ENCODE assay signal across 19 cellular contexts in the genomic region with DNA sequence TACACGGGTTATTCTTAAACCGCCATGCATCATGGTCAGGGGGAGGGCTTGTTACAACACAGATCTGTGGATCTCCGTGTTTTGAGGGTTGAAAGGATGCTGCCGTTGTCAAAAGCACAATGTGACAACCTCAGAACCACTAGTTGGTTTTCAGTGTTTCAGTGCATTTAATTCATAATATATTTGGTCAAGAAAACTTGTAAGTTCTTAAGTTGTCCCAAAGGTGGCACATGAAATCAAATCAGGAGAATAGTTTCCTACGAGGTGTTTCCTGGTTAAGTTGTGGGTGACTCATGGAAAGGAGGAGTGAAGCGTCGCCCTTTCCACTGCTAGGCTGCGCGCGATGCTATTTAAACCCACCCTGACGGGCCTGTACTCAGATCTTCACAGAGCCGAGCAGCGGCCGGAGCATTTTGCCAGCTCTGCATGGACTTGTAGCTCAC.
DNase-seq lines count a peak whose midpoint lies in the region; ATAC-seq and TF ChIP-seq lines count a peak whose summit lies in the region.
"Had no signal": no experiment of that assay in that cellular context is flagged by ENCODE, and none has a peak within 500 bp of the region (broad histone marks: within the 10 kb centered on the region; RNA-seq: fewer than 3 reads in every experiment).

No MANE protein-coding gene starts in this region.

- H3K27ac ChIP-seq in GM23338 (ENCODE audit: low read depth) = no peak overlapping the region
- H3K27ac ChIP-seq: BLaER1 treated with 17β-estradiol and CSF1 and Interleukin-3, amounts not matched to agents 10 nM and 100 nM; gastrocnemius medialis had no signal

- CTCF ChIA-PET in WTC11 (lab: Charles Lee) = no interaction called here

- H2AFZ ChIP-seq in GM23338 = no peak overlapping the region

- H4K20me1 ChIP-seq in GM23338 (replicated peaks; ENCODE audit: insufficient read depth) = no peaks in the 10 kb centered on the region
- H4K20me1 ChIP-seq: BLaER1 treated with 17β-estradiol and CSF1 and Interleukin-3, amounts not matched to agents 10 nM and 100 nM had no signal

- ATAC-seq in GM23338 (peak; percentile 42), WTC11 (peak; percentile 20), left colon (peak; percentile 15), HG02678 (IDR thresholded peaks at IDR 0.05; ENCODE audit: unreplicated experiment) (no peak), GM19397 (IDR thresholded peaks at IDR 0.05; ENCODE audit: unreplicated experiment) (no peak)
- ATAC-seq: gastrocnemius medialis, GM12878 had no signal

- H3K4me1 Mint-ChIP-seq in GM23338 (no peaks in the 10 kb centered on the region), WTC11 (no peaks in the 10 kb centered on the region), progenitor cell of endocrine pancreas (ENCODE audit: low read depth) (no peaks in the 10 kb centered on the region)
- H3K4me1 Mint-ChIP-seq: naive B cell had no signal

- no peaks in the 10 kb centered on the region for H3K36me3 ChIP-seq in GM23338 (ENCODE audit: insufficient read depth)
- H3K36me3 ChIP-seq: BLaER1 treated with 17β-estradiol and CSF1 and Interleukin-3, amounts not matched to agents 10 nM and 100 nM; gastrocnemius medialis had no signal

- peaks cover 65% of the 10 kb centered on the region for H3K9me3 Mint-ChIP-seq in GM23338
- H3K9me3 Mint-ChIP-seq in WTC11 = peaks cover 64% of the 10 kb centered on the region
- H3K9me3 Mint-ChIP-seq in progenitor cell of endocrine pancreas (ENCODE audit: low read depth) = peaks cover 63% of the 10 kb centered on the region

- no peaks in the 10 kb centered on the region for H3K27me3 ChIP-seq in GM23338 (ENCODE audit: insufficient read depth)
- H3K27me3 ChIP-seq: BLaER1 treated with 17β-estradiol and CSF1 and Interleukin-3, amounts not matched to agents 10 nM and 100 nM had no signal

- no peaks in the 10 kb centered on the region for H3K9me2 ChIP-seq in GM23338 (ENCODE audit: insufficient read depth)

- H3K79me2 ChIP-seq in GM23338 (replicated peaks; ENCODE audit: insufficient read depth) = no peaks in the 10 kb centered on the region

- intact Hi-C loops in left colon (cut with DNase I, micrococcal nuclease) = no loop called here

- no peaks in the 10 kb centered on the region for H3F3A ChIP-seq in GM23338 (replicated peaks; ENCODE audit: low read depth)

- H3K27ac Mint-ChIP-seq in GM23338 = no peak overlapping the region
- no peak overlapping the region for H3K27ac Mint-ChIP-seq in WTC11
- H3K27ac Mint-ChIP-seq in progenitor cell of endocrine pancreas = no peak overlapping the region
- H3K27ac Mint-ChIP-seq: naive B cell had no signal

- H3K27me3 Mint-ChIP-seq in GM23338 (ENCODE audit: insufficient read depth, low read depth, poor library complexity) (peaks cover 40% of the 10 kb centered on the region), WTC11 (ENCODE audit: low read depth) (peaks cover 54% of the 10 kb centered on the region), progenitor cell of endocrine pancreas (no peaks in the 10 kb centered on the region)

- H3K36me3 Mint-ChIP-seq in GM23338 (ENCODE audit: low read depth) = peaks cover 60% of the 10 kb centered on the region
- H3K36me3 Mint-ChIP-seq in WTC11 = peaks cover 64% of the 10 kb centered on the region
- H3K36me3 Mint-ChIP-seq in progenitor cell of endocrine pancreas (ENCODE audit: insufficient read depth) = peaks cover 38% of the 10 kb centered on the region

- H3K4me1 ChIP-seq in GM23338 (ENCODE audit: insufficient read depth) = no peaks in the 10 kb centered on the region
- H3K4me1 ChIP-seq: BLaER1 treated with 17β-estradiol and CSF1 and Interleukin-3, amounts not matched to agents 10 nM and 100 nM; gastrocnemius medialis had no signal

- POLR2A ChIA-PET in WTC11 (lab: Charles Lee) = no interaction called here

- H3K4me3 Mint-ChIP-seq in GM23338 (no peak overlapping the region), WTC11 (no peak overlapping the region), progenitor cell of endocrine pancreas (ENCODE audit: low read depth) (no peak overlapping the region)

- no peak overlapping the region for H3K4me2 ChIP-seq in GM23338
- H3K4me2 ChIP-seq: BLaER1 treated with 17β-estradiol and CSF1 and Interleukin-3, amounts not matched to agents 10 nM and 100 nM had no signal

- TF ChIP-seq CTCF in GM23338 (conservative IDR thresholded peaks at IDR 0.05; ENCODE audit: low read depth in 2 of 2) = no peak
- TF ChIP-seq CTCF in WTC11 (IDR thresholded peaks at IDR 0.05) = no peak
- no peak for TF ChIP-seq CTCF in progenitor cell of endocrine pancreas (IDR thresholded peaks at IDR 0.05; ENCODE audit: unreplicated experiment)

- H3K4me3 ChIP-seq in GM23338 = no peak overlapping the region
- H3K4me3 ChIP-seq: BLaER1 treated with 17β-estradiol and CSF1 and Interleukin-3, amounts not matched to agents 10 nM and 100 nM; gastrocnemius medialis; GM12878 had no signal

- DNase-seq in A172 (ENCODE audit: low spot score) = peak; percentile 56
- peak; percentile 88 for DNase-seq in GM23338 (ENCODE audit: low spot score)
- no peak for DNase-seq in WTC11 (ENCODE audit: low spot score)
- DNase-seq in left colon = no peak
- no peak for DNase-seq in HuH-7.5 (ENCODE audit: low spot score)
- no peak for DNase-seq in progenitor cell of endocrine pancreas (ENCODE audit: low spot score, unreplicated experiment)
- DNase-seq: DND-41; effector memory CD4-positive, alpha-beta T cell; gastrocnemius medialis; Kasumi-1; kidney glomerular epithelial cell; naive B cell; NCI-H2081 treated with DMSO at 0.1 percent for 48 hours; stimulated activated naive CD4-positive, alpha-beta T cell treated with Interleukin-2 at 50 U/mL for 16 hours; T-helper 2 cell had no signal

TF ChIP-seq in GM23338, 12 proteins besides CTCF, POLR2A, EP300 and RAD21 (continues in another document):
- TF ChIP-seq NANOG (IDR thresholded peaks at IDR 0.05; ENCODE audit: borderline replicate concordance) (no peak), EZH2 (IDR thresholded peaks at IDR 0.05; ENCODE audit: low read depth, unreplicated experiment) (no peak), EZH2phosphoT487 (IDR thresholded peaks at IDR 0.05; ENCODE audit: unreplicated experiment) (no peak), ETS1 (IDR thresholded peaks at IDR 0.05) (no peak), ZNF331 (CRISPR knock-in tag; IDR thresholded peaks at IDR 0.05; ENCODE audit: low read depth) (no peak), POLR2AphosphoS5 (IDR thresholded peaks at IDR 0.05; ENCODE audit: low read depth) (no peak), JUNB (IDR thresholded peaks at IDR 0.05; ENCODE audit: unreplicated experiment) (no peak), CREB1 (CRISPR knock-in tag; IDR thresholded peaks at IDR 0.05; ENCODE audit: low read depth) (no peak), STAT1 (IDR thresholded peaks at IDR 0.05; ENCODE audit: unreplicated experiment) (no peak), ZNF114 (CRISPR knock-in tag; IDR thresholded peaks at IDR 0.05) (no peak)

TF ChIP-seq in WTC11, 78 proteins besides CTCF, POLR2A, EP300 and RAD21:
- no peak for TF ChIP-seq RORB (CRISPR knock-in tag; IDR thresholded peaks at IDR 0.05)
- TF ChIP-seq JUN (CRISPR knock-in tag; IDR thresholded peaks at IDR 0.05) = no peak
- no peak for TF ChIP-seq GTF2I (CRISPR knock-in tag; conservative IDR thresholded peaks at IDR 0.05)

Comparison
In these comparisons a context has a peak if more than half of its experiments do, and no peak if none do; other contexts are left out.
1. DNase-seq: peak in A172 (single experiment) and GM23338 (single experiment); none in WTC11 (single experiment), left colon (0 of 2), HuH-7.5 (single experiment) and progenitor cell of endocrine pancreas (single experiment).
2. ATAC-seq: peak in GM23338 (single experiment), WTC11 (single experiment) and left colon (single experiment); none in HG02678 (single experiment) and GM19397 (single experiment).